Comparison of ENCODE assay signal across 20 cellular contexts in the genomic region with DNA sequence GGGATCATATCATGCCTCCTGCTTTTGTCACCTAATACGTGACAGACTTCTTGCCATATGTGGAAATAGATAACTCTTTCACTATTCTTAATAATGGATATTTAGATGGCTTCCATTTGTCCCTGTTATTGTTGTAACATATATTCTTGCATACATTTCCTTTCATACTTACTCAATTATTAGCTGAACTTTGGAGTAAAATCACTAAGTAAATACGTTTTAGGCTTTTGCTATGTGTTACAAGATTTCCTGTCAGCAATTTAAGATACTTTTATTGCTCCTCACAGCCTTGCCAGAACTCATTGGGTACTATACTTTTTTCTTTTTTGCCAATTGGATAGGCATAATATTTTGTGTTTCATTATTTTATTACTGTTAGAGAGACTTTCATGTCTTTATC. TPM values are rescaled to one million over a fixed set of nuclear protein-coding genes. Genes with fewer than 3 reads are reported as not detected.
A peak's percentile ranks its signal among the peaks of the same experiment; 100 is the strongest.
DNase-seq lines count a peak whose midpoint lies in the region; ATAC-seq and TF ChIP-seq lines count a peak whose summit lies in the region.
"Had no signal": no experiment of that assay in that cellular context is flagged by ENCODE, and none has a peak within 500 bp of the region (broad histone marks: within the 10 kb centered on the region; RNA-seq: fewer than 3 reads in every experiment).

No MANE protein-coding gene starts in this region.

- H4K8ac ChIP-seq in mesendoderm (ENCODE audit: low read depth, low read length): no peak overlapping the region

- no peak overlapping the region for H3K4me2 ChIP-seq in mesendoderm (ENCODE audit: low read length)
- H3K4me2 ChIP-seq: BLaER1 had no signal

- WGBS in mesendoderm (ENCODE audit: extremely low coverage, insufficient coverage, low lambda C conversion rate): no CpG with 5 or more reads among the region's 2 CpGs

- no peaks in the 10 kb centered on the region for H3K4me1 ChIP-seq in mesendoderm (ENCODE audit: control insufficient read depth, low read depth, low read length)
- no peaks in the 10 kb centered on the region for H3K4me1 ChIP-seq in uterus
- H3K4me1 ChIP-seq: BLaER1 had no signal

- H3K36me3 ChIP-seq in SK-N-MC (ENCODE audit: insufficient read depth, low read length): peaks cover 86% of the 10 kb centered on the region
- peaks cover under 1% of the 10 kb centered on the region for H3K36me3 ChIP-seq in mesendoderm (ENCODE audit: control insufficient read depth, insufficient read depth, low read length)
- no peaks in the 10 kb centered on the region for H3K36me3 ChIP-seq in uterus

- no peaks in the 10 kb centered on the region for H3K79me2 ChIP-seq in mesendoderm (ENCODE audit: control insufficient read depth, insufficient read depth, low read length)

- no peak for TF ChIP-seq POLR2A in uterus (IDR thresholded peaks at IDR 0.05)

- H3K4me1 Mint-ChIP-seq in activated T-cell treated with anti-CD3 and anti-CD28 coated beads, Interleukin-2, amount 50 U/mL, for 24 hours (ENCODE audit: low read depth): peaks cover 17% of the 10 kb centered on the region

- no peak for DNase-seq in activated T-cell treated with anti-CD3 and anti-CD28 coated beads, Interleukin-2, amount 50 U/mL, for 24 hours
- no peak for DNase-seq in activated T-cell treated with anti-CD3 and anti-CD28 coated beads, Interleukin-2, amount 50 U/mL, for 48 hours
- DNase-seq in SK-N-MC (ENCODE audit: low read depth, low spot score): no peak
- peak; percentile 4 for DNase-seq in mesendoderm
- no peak for DNase-seq in stimulated activated naive CD4-positive, alpha-beta T cell (lab: John Stamatoyannopoulos, UW)
- no peak for DNase-seq in uterus
- DNase-seq: CD4-positive, CD25-positive, alpha-beta regulatory T cell; DMS53; H7; KBM-7; MV-4-11; NCI-H1105; NCI-H146; NCI-H1930; NCI-H2107; NCI-H524; NCI-H748 treated with DMSO at 0.1 percent for 48 hours had no signal

- H2BK5ac ChIP-seq in mesendoderm (ENCODE audit: low read length): no peak overlapping the region

- peak overlapping the region; percentile 15 for H3K27ac Mint-ChIP-seq in activated T-cell treated with anti-CD3 and anti-CD28 coated beads, Interleukin-2, amount 50 U/mL, for 24 hours

- H3K36me3 Mint-ChIP-seq in activated T-cell treated with anti-CD3 and anti-CD28 coated beads, Interleukin-2, amount 50 U/mL, for 24 hours (ENCODE audit: low read depth): peaks cover 90% of the 10 kb centered on the region

- no peaks in the 10 kb centered on the region for H3K27me3 ChIP-seq in mesendoderm (ENCODE audit: insufficient read depth, low read length, poor library complexity)
- H3K27me3 ChIP-seq in uterus: no peaks in the 10 kb centered on the region
- H3K27me3 ChIP-seq: BLaER1 had no signal

- H3K56ac ChIP-seq in mesendoderm (ENCODE audit: low read length): no peak overlapping the region

- no peak for ATAC-seq in HG03342 (IDR thresholded peaks at IDR 0.05; ENCODE audit: unreplicated experiment)

- no peak overlapping the region for H2BK120ac ChIP-seq in mesendoderm (ENCODE audit: low read depth, low read length)

- no peak overlapping the region for H2AK5ac ChIP-seq in mesendoderm (ENCODE audit: low read length)

- no peak overlapping the region for H3K4me3 Mint-ChIP-seq in activated T-cell treated with anti-CD3 and anti-CD28 coated beads, Interleukin-2, amount 50 U/mL, for 24 hours
- H3K4me3 Mint-ChIP-seq: CD4-positive, CD25-positive, alpha-beta regulatory T cell had no signal

- intact Hi-C loops in uterus (cut with DNase I; ENCODE audit: low total_unique reads): no loop called here

- no peak overlapping the region for H2BK15ac ChIP-seq in mesendoderm (replicated peaks; ENCODE audit: low read depth)

- no peak overlapping the region for H3K23ac ChIP-seq in mesendoderm (ENCODE audit: low read length)

- H3K4ac ChIP-seq in mesendoderm (ENCODE audit: low read depth, low read length): no peak overlapping the region

- no peaks in the 10 kb centered on the region for H3K79me1 ChIP-seq in mesendoderm (ENCODE audit: low read length)

- peak overlapping the region; percentile 7; the same call in 1 of the 2 replicates for H3K4me3 ChIP-seq in SK-N-MC
- H3K4me3 ChIP-seq in mesendoderm (ENCODE audit: low read length): no peak overlapping the region
- no peak overlapping the region for H3K4me3 ChIP-seq in uterus
- H3K4me3 ChIP-seq: BLaER1 had no signal

- H3K27ac ChIP-seq in 22Rv1 (peak overlapping the region; percentile 10; the same call in 1 of the 2 replicates), SK-N-MC (peak overlapping the region; percentile 75), mesendoderm (ENCODE audit: low read depth, low read length) (no peak overlapping the region), uterus (no peak overlapping the region)
- H3K27ac ChIP-seq: BLaER1 had no signal

- no peaks in the 10 kb centered on the region for H3K9me3 Mint-ChIP-seq in activated T-cell treated with anti-CD3 and anti-CD28 coated beads, Interleukin-2, amount 50 U/mL, for 24 hours
- H3K9me3 Mint-ChIP-seq: CD4-positive, CD25-positive, alpha-beta regulatory T cell had no signal

- H3K9me3 ChIP-seq in SK-N-MC (ENCODE audit: low read depth, low read length): no peaks in the 10 kb centered on the region
- no peaks in the 10 kb centered on the region for H3K9me3 ChIP-seq in uterus
- H3K9me3 ChIP-seq: BLaER1 had no signal

- no peak overlapping the region for H4K5ac ChIP-seq in mesendoderm (ENCODE audit: low read length)

- H3K9ac ChIP-seq in SK-N-MC (ENCODE audit: insufficient read length) (no peak overlapping the region), mesendoderm (ENCODE audit: low read length) (no peak overlapping the region)
- H3K9ac ChIP-seq: BLaER1 had no signal

- no peaks in the 10 kb centered on the region for H3K27me3 Mint-ChIP-seq in activated T-cell treated with anti-CD3 and anti-CD28 coated beads, Interleukin-2, amount 50 U/mL, for 24 hours

- no peak for TF ChIP-seq CTCF in 22Rv1 (IDR thresholded peaks at IDR 0.05)
- TF ChIP-seq CTCF in uterus (IDR thresholded peaks at IDR 0.05): no peak

- H3K18ac ChIP-seq in mesendoderm (ENCODE audit: low read length): no peak overlapping the region

RNA-seq across cellular contexts. Expression of gene CCNH, which starts 26.9 kb away (rescaled TPM):
- 29.2 TPM for polyA plus RNA-seq in mesendoderm (2013, experiment 1 of 2)
- polyA plus RNA-seq in mesendoderm (2013, experiment 2 of 2): 30.6 TPM
- total RNA-seq in uterus: 10 to 100 TPM; 25.4 to 96.2 (median 77.4) TPM

Comparison
In these comparisons a context has a peak if more than half of its experiments do, and no peak if none do; other contexts are left out.
1. H3K27ac ChIP-seq: peak in 22Rv1 (single experiment) and SK-N-MC (single experiment); none in mesendoderm (single experiment) and uterus (0 of 2).